In the genomic region with DNA sequence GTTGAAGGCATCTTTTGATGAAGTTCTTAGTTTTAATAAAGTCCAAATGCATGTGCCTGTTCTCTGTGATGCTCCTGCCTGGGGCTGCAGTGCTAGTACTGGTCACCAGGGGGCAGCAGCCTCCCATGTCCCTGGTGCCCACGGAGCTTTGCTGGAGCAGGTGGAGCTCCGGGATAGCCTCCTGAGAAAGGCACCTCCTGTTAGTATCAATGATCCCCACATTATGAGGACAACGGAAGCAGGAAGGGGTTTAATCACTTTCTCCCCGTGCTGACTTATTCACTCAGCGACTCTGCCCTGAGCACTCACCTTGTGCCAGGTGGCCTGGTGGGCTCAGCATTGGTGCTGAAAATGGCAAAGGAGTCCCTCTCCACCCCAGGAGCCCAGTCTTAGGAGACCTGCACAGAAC, we compare ENCODE assay signal across 8 cellular contexts.
DNase-seq lines count a peak whose midpoint lies in the region; ATAC-seq and TF ChIP-seq lines count a peak whose summit lies in the region.

No MANE protein-coding gene starts in this region.

- no peak for ATAC-seq in HG03159 (IDR thresholded peaks at IDR 0.05; ENCODE audit: unreplicated experiment)

- H3K36me3 ChIP-seq in breast epithelium: no peaks in the 10 kb centered on the region

- DNase-seq in NCI-H510A treated with DMSO at 0.1 percent for 48 hours (lab: John Stamatoyannopoulos, UW) (peak; percentile 70), NCI-H510A (lab: John Stamatoyannopoulos, UW) (no peak), NAMALWA (ENCODE audit: low spot score) (peak; percentile 77), breast epithelium (ENCODE audit: low spot score in 2 of 2) (peak; percentile 39 to 58), islet precursor cell (peak; percentile 85)
- peak; percentile 77 to 84 for DNase-seq in stimulated activated CD4-positive, alpha-beta T cell treated with anti-CD3 and anti-CD28 coated beads, Interleukin-2, amount 100 ng/mL, for 24 hours

- no peaks in the 10 kb centered on the region for H3K4me1 ChIP-seq in breast epithelium

- no peak overlapping the region for H3K4me3 ChIP-seq in breast epithelium

- TF ChIP-seq CTCF in VCaP (conservative IDR thresholded peaks at IDR 0.05) (peak; percentile 100), breast epithelium (IDR thresholded peaks at IDR 0.05) (peak; percentile 42 to 81 (median 77))

- H3K9me3 ChIP-seq in breast epithelium: peaks cover 0 to 5% of the 10 kb centered on the region in 2 donors

- intact Hi-C loops in breast epithelium (cut with DNase I; ENCODE audit: low total_unique reads): no loop called here

- TF ChIP-seq POLR2A in breast epithelium (IDR thresholded peaks at IDR 0.05): no peak

- H3K27me3 ChIP-seq in breast epithelium: no peaks in the 10 kb centered on the region

- H3K27ac ChIP-seq in VCaP (no peak overlapping the region), breast epithelium (no peak overlapping the region)
